Comparison of ENCODE assay signal across 1 cellular context in genomic region chr3:14784087-14784596, GRCh38.
TF ChIP-seq lines count a peak whose summit lies in the region.

No MANE protein-coding gene starts in this region.

TF ChIP-seq in GM23338, 12 proteins besides CTCF, POLR2A, EP300 and RAD21 (continued from another document):
- no peak for TF ChIP-seq ZNF462 (CRISPR knock-in tag; IDR thresholded peaks at IDR 0.05)
- TF ChIP-seq ZNF114 (CRISPR knock-in tag; IDR thresholded peaks at IDR 0.05): no peak
- no peak for TF ChIP-seq ETS1 (IDR thresholded peaks at IDR 0.05)
